In genomic region chr18:3281456-3282400, GRCh38 we compare ENCODE assay signal across 9 cellular contexts. TPM values are rescaled to one million over a fixed set of nuclear protein-coding genes. Genes with fewer than 3 reads are reported as not detected.
A peak's percentile ranks its signal among the peaks of the same experiment; 100 is the strongest.
DNase-seq lines count a peak whose midpoint lies in the region; ATAC-seq and TF ChIP-seq lines count a peak whose summit lies in the region.
"Had no signal": no experiment of that assay in that cellular context is flagged by ENCODE, and none has a peak within 500 bp of the region (broad histone marks: within the 10 kb centered on the region; RNA-seq: fewer than 3 reads in every experiment).

No MANE protein-coding gene starts in this region.

- no peaks in the 10 kb centered on the region for H3K27me3 ChIP-seq in neuron (ENCODE audit: insufficient read depth, low read length)

- TF ChIP-seq CTCF in GM20000 (IDR thresholded peaks at IDR 0.05; ENCODE audit: extremely low read depth, missing control alignments) (no peak), fibroblast of the aortic adventitia (IDR thresholded peaks at IDR 0.05; ENCODE audit: insufficient read depth, low read length) (peak; percentile 37)

- no peaks in the 10 kb centered on the region for H3K9me3 Mint-ChIP-seq in T-cell

- H3K4me1 Mint-ChIP-seq in T-cell = peaks cover 0 to 6% (median 0%) of the 10 kb centered on the region in 3 donors

- H3K36me3 Mint-ChIP-seq in T-cell = peaks cover 13% of the 10 kb centered on the region
- H3K36me3 Mint-ChIP-seq: IgD-negative memory B cell had no signal

- POLR2A ChIA-PET in T-cell (lab: Charles Lee) = interaction anchor here in 1 of 2 donors (0.5 kb wide), 1 partner anchor 41 kb away, joined by 8 read pairs; no protein-coding TSS in a partner anchor

- H3K9me3 ChIP-seq in neuron (ENCODE audit: low read length) = no peaks in the 10 kb centered on the region

- DNase-seq in CD1c-positive myeloid dendritic cell (ENCODE audit: extremely low spot score) = peak; percentile 88
- DNase-seq in GM20000 (ENCODE audit: low spot score) = peak; percentile 51
- peak; percentile 58 for DNase-seq in NCI-H1436 treated with DMSO at 0.1 percent for 48 hours (lab: John Stamatoyannopoulos, UW)
- peak in 1 of 34 experiments; percentile 20 for DNase-seq in T-cell
- DNase-seq in fibroblast of the aortic adventitia (ENCODE audit: low read depth) = peak; percentile 93
- no peak for DNase-seq in COLO829 (ENCODE audit: low spot score)

- peaks cover 5% of the 10 kb centered on the region for H3K4me1 ChIP-seq in neuron (ENCODE audit: insufficient read depth, low read length)

- H3K4me3 Mint-ChIP-seq in T-cell = no peak overlapping the region
- H3K4me3 Mint-ChIP-seq: IgD-negative memory B cell had no signal

- CTCF ChIA-PET in T-cell (lab: Charles Lee) = interaction anchor here (0.5 to 6.5 kb wide), 27 partner anchors 13 to 985 kb away, joined by 3 to 59 read pairs (median 4); no protein-coding TSS in a partner anchor

- H3K27me3 Mint-ChIP-seq in T-cell = no peaks in the 10 kb centered on the region
- H3K27me3 Mint-ChIP-seq: IgD-negative memory B cell had no signal

- no peak overlapping the region for H3K27ac Mint-ChIP-seq in T-cell
- H3K27ac Mint-ChIP-seq: IgD-negative memory B cell had no signal

- peaks cover 14% of the 10 kb centered on the region for H3K36me3 ChIP-seq in neuron (ENCODE audit: insufficient read depth, low read length)

- no peak overlapping the region for H3K4me3 ChIP-seq in fibroblast of the aortic adventitia (ENCODE audit: low read depth, low read length)
- no peak overlapping the region for H3K4me3 ChIP-seq in neuron (ENCODE audit: low read length)

- ATAC-seq in T-cell (replicated peaks in 1 of 4) (peak; percentile 61 to 89 (median 80)), GM21526 (IDR thresholded peaks at IDR 0.05; ENCODE audit: low FRiP score, unreplicated experiment) (no peak)

- H2AFZ ChIP-seq in neuron (ENCODE audit: low read depth, low read length) = peak overlapping the region; percentile 41

RNA-seq across cellular contexts. Expression of gene MYL12B, which starts 19.8 kb away (rescaled TPM):
- total RNA-seq in T-cell (100 to 1,000 TPM; 159 to 241 (median 206) TPM), fibroblast of the aortic adventitia (ENCODE audit: low replicate concordance) (77.4 and 415 TPM in 2 replicates)

RNA-seq across cellular contexts. Expression of gene MYL12A, which starts 34.1 kb away (rescaled TPM):
- 100 to 1,000 TPM; 390 to 456 (median 437) TPM for total RNA-seq in T-cell
- 251 and 733 TPM in 2 replicates for total RNA-seq in fibroblast of the aortic adventitia (ENCODE audit: low replicate concordance)
